1 cellular context compared by ENCODE assay signal in the genomic region with DNA sequence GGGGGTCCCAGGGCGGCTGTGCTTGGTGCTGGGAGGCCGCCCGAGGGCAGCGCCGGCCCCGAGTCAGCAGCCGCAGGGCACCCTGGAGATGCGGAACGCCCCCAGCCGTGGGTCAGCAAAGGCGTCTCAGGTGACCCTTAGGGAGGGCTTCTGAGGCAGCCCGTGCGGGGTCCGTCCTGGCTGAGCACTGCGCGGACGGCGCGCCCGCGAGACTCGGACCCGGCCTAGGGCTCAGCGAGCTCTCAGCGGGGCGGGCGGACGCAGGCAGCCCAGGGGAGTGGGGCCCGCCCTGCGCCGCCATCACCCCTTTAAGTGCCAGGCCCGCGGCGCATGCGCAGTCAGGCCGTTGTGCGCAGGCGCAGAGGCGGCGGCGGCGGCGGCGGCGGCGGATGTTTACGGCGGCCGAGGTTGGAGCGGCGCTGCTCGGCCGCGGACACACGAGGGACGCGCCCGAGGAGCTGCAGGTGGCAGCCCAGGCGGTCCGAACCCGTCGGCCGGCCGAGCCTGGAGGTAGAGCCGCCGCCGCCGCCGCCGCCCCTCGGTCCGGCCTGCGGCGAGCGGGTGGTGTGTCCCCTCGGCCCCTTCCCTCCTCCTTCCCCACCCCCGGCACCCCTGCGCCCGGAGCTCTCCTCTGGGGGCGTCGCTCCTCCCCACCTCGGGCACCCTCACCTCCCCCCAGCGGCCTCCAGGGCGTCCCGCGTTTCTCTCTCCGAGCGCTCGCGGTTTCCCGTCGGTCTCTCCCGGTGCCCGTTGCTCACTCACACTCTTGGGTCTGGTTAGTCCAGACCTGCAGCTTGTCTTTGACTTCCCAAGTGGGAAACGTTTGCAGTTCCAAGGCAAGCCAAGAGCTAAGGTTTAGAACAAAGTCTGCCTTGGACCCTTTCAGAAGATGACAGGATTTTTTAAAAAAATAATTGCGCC.
TF ChIP-seq lines count a peak whose summit lies in the region.

TSS of gene PCMTD2 (plus strand) at position 388 of the 921 bp plus-strand sequence. CDS start 4,218 bp downstream, outside the sequence.

TF ChIP-seq in K562, 482 proteins besides CTCF, POLR2A, EP300 and RAD21 (continued from another document and continues in another):
- 0 out of 2 replicates have a peak, but pooled peaks have one; percentile 47 for TF ChIP-seq SUPT5H (IDR thresholded peaks at IDR 0.05)
- TF ChIP-seq ID3 (CRISPR knock-in tag; IDR thresholded peaks at IDR 0.05): no peak
- TF ChIP-seq ID3 (tag; IDR thresholded peaks at IDR 0.05): peak; percentile 59; the same call in 1 of the 2 replicates
- no peak; the same call in 1 of the 2 replicates for TF ChIP-seq ZNF121 (CRISPR knock-in tag; conservative IDR thresholded peaks at IDR 0.05)
- peak; percentile 48; the same call in 1 of the 2 replicates for TF ChIP-seq E2F3 (CRISPR knock-in tag; IDR thresholded peaks at IDR 0.05)
- no peak for TF ChIP-seq STAT5B (CRISPR knock-in tag; IDR thresholded peaks at IDR 0.05)
- no peak for TF ChIP-seq SIX5 (IDR thresholded peaks at IDR 0.05; ENCODE audit: borderline replicate concordance in 1 of 2, insufficient read depth in 1 of 2, low read depth in 1 of 2, low read length in 2 of 2)
- TF ChIP-seq SP2 (IDR thresholded peaks at IDR 0.05; ENCODE audit: extremely low read depth, low read depth, low read length, poor library complexity, severe bottlenecking): no peak
- no peak; the same call in 1 of the 2 replicates for TF ChIP-seq PML (IDR thresholded peaks at IDR 0.05; ENCODE audit: low read length)
- TF ChIP-seq ZNF696 (CRISPR knock-in tag; conservative IDR thresholded peaks at IDR 0.05): no peak
- TF ChIP-seq BRD4 (IDR thresholded peaks at IDR 0.05): no peak
- TF ChIP-seq CGGBP1 (CRISPR knock-in tag; IDR thresholded peaks at IDR 0.05): peak; percentile 25; the same call in 1 of the 2 replicates
- no peak for TF ChIP-seq FOXA1 (IDR thresholded peaks at IDR 0.05; ENCODE audit: borderline replicate concordance)
- TF ChIP-seq ZNF277 (CRISPR knock-in tag; IDR thresholded peaks at IDR 0.05; ENCODE audit: borderline replicate concordance): no peak
- no peak for TF ChIP-seq ZC3H11A (IDR thresholded peaks at IDR 0.05; ENCODE audit: low read depth, low read length)
- TF ChIP-seq USF1 (CRISPR knock-in tag; IDR thresholded peaks at IDR 0.05): no peak
- TF ChIP-seq NR2C2 (CRISPR knock-in tag; IDR thresholded peaks at IDR 0.05): peak; percentile 75
- TF ChIP-seq NR2C2 (tag; IDR thresholded peaks at IDR 0.05): no peak
- no peak for TF ChIP-seq ZNF174 (CRISPR knock-in tag; IDR thresholded peaks at IDR 0.05)
- TF ChIP-seq, protein P1, sequence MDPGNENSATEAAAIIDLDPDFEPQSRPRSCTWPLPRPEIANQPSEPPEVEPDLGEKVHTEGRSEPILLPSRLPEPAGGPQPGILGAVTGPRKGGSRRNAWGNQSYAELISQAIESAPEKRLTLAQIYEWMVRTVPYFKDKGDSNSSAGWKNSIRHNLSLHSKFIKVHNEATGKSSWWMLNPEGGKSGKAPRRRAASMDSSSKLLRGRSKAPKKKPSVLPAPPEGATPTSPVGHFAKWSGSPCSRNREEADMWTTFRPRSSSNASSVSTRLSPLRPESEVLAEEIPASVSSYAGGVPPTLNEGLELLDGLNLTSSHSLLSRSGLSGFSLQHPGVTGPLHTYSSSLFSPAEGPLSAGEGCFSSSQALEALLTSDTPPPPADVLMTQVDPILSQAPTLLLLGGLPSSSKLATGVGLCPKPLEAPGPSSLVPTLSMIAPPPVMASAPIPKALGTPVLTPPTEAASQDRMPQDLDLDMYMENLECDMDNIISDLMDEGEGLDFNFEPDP (CRISPR knock-in tag; IDR thresholded peaks at IDR 0.05): no peak
- TF ChIP-seq, protein P2, sequence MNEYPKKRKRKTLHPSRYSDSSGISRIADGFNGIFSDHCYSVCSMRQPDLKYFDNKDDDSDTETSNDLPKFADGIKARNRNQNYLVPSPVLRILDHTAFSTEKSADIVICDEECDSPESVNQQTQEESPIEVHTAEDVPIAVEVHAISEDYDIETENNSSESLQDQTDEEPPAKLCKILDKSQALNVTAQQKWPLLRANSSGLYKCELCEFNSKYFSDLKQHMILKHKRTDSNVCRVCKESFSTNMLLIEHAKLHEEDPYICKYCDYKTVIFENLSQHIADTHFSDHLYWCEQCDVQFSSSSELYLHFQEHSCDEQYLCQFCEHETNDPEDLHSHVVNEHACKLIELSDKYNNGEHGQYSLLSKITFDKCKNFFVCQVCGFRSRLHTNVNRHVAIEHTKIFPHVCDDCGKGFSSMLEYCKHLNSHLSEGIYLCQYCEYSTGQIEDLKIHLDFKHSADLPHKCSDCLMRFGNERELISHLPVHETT (CRISPR knock-in tag; conservative IDR thresholded peaks at IDR 0.05 in 1 of 2, IDR thresholded peaks at IDR 0.05 in 1 of 2): no peak; a peak in 1 of 4 replicates
- TF ChIP-seq MGA (IDR thresholded peaks at IDR 0.05): peak; percentile 96
- TF ChIP-seq SMAD1 (IDR thresholded peaks at IDR 0.05; ENCODE audit: low read depth, low read length, partially characterized antibody): no peak
- TF ChIP-seq CBFA2T2 (conservative IDR thresholded peaks at IDR 0.05): no peak
- TF ChIP-seq, protein P3, sequence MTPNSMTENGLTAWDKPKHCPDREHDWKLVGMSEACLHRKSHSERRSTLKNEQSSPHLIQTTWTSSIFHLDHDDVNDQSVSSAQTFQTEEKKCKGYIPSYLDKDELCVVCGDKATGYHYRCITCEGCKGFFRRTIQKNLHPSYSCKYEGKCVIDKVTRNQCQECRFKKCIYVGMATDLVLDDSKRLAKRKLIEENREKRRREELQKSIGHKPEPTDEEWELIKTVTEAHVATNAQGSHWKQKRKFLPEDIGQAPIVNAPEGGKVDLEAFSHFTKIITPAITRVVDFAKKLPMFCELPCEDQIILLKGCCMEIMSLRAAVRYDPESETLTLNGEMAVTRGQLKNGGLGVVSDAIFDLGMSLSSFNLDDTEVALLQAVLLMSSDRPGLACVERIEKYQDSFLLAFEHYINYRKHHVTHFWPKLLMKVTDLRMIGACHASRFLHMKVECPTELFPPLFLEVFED (CRISPR knock-in tag; conservative IDR thresholded peaks at IDR 0.05): no peak
- no peak for TF ChIP-seq TCF3 (CRISPR knock-in tag; IDR thresholded peaks at IDR 0.05)
- no peak for TF ChIP-seq ZNF586 (CRISPR knock-in tag; conservative IDR thresholded peaks at IDR 0.05)
- TF ChIP-seq TAF1 (IDR thresholded peaks at IDR 0.05; ENCODE audit: control insufficient read depth, extremely low read depth, insufficient read depth, low read length, severe bottlenecking): peak; percentile 38
- no peak for TF ChIP-seq NFYB (IDR thresholded peaks at IDR 0.05; ENCODE audit: extremely low read depth, insufficient read length)
- no peak for TF ChIP-seq CHCHD3 (CRISPR knock-in tag; IDR thresholded peaks at IDR 0.05)
- TF ChIP-seq, protein P4, sequence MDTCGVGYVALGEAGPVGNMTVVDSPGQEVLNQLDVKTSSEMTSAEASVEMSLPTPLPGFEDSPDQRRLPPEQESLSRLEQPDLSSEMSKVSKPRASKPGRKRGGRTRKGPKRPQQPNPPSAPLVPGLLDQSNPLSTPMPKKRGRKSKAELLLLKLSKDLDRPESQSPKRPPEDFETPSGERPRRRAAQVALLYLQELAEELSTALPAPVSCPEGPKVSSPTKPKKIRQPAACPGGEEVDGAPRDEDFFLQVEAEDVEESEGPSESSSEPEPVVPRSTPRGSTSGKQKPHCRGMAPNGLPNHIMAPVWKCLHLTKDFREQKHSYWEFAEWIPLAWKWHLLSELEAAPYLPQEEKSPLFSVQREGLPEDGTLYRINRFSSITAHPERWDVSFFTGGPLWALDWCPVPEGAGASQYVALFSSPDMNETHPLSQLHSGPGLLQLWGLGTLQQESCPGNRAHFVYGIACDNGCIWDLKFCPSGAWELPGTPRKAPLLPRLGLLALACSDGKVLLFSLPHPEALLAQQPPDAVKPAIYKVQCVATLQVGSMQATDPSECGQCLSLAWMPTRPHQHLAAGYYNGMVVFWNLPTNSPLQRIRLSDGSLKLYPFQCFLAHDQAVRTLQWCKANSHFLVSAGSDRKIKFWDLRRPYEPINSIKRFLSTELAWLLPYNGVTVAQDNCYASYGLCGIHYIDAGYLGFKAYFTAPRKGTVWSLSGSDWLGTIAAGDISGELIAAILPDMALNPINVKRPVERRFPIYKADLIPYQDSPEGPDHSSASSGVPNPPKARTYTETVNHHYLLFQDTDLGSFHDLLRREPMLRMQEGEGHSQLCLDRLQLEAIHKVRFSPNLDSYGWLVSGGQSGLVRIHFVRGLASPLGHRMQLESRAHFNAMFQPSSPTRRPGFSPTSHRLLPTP (IDR thresholded peaks at IDR 0.05; ENCODE audit: borderline replicate concordance, extremely low read depth, insufficient read length): no peak
